In genomic region chr1:32205401-32206370, GRCh38 we compare ENCODE assay signal across 8 cellular contexts. TPM values are rescaled to one million over a fixed set of nuclear protein-coding genes. Genes with fewer than 3 reads are reported as not detected.
DNase-seq lines count a peak whose midpoint lies in the region; ATAC-seq and TF ChIP-seq lines count a peak whose summit lies in the region.

Gene IQCC (plus strand): TSS chr1:32205671. CDS start chr1:32205682, 11 bp downstream.

- no peak within 1 kb of the TSS for H3K27ac ChIP-seq in liver (ENCODE audit: low read depth in 1 of 2, low read length in 2 of 2)

- TF ChIP-seq CTCF in liver (IDR thresholded peaks at IDR 0.05; ENCODE audit: low read depth, low read length, missing input control), result no peak

- peak; percentile 60 for ATAC-seq in HG03565 (IDR thresholded peaks at IDR 0.05; ENCODE audit: unreplicated experiment)
- no peak for ATAC-seq in GM21381 (IDR thresholded peaks at IDR 0.05; ENCODE audit: unreplicated experiment)

- WGBS in liver, result 1% methylated on average over 77 of the region's 77 CpGs

- TF ChIP-seq RAD21 in liver (IDR thresholded peaks at IDR 0.05), result no peak

- peaks cover 3 to 26% (median 16%) of the 10 kb centered on the region in 4 donors for H3K4me1 ChIP-seq in liver (ENCODE audit: control insufficient read depth in 4 of 4, insufficient read depth in 4 of 4, low read length in 3 of 4)

- peak within 1 kb of the TSS; percentile 62 to 74 (median 64) for H3K4me3 ChIP-seq in liver (ENCODE audit: low read depth in 1 of 3, low read length in 3 of 3)

- H3K36me3 ChIP-seq in liver (ENCODE audit: control insufficient read depth in 4 of 4, insufficient read depth in 3 of 4, low read depth in 1 of 4, low read length in 3 of 4), result no peaks in the 10 kb centered on the region

- no peaks in the 10 kb centered on the region for H3K9me3 ChIP-seq in liver (ENCODE audit: control insufficient read depth in 4 of 4, low read length in 3 of 4)

- peak; percentile 83 for TF ChIP-seq POLR2A in GM15510 (IDR thresholded peaks at IDR 0.05; ENCODE audit: borderline replicate concordance, extremely low read depth, insufficient read length)

- H3K9ac ChIP-seq in liver (ENCODE audit: low read depth in 1 of 2, low read length in 2 of 2), result peak within 1 kb of the TSS; percentile 49 to 66

- H3K27me3 ChIP-seq in liver (ENCODE audit: control insufficient read depth in 4 of 4, insufficient read depth in 4 of 4, low read length in 3 of 4), result no peaks in the 10 kb centered on the region

- DNase-seq in NCI-H748 (lab: John Stamatoyannopoulos, UW; ENCODE audit: unreplicated experiment) (peak; percentile 96), dermis blood vessel endothelial cell (peak; percentile 90)
- DNase-seq in activated CD4-positive, alpha-beta T cell treated with anti-CD3 and anti-CD28 coated beads, Interleukin-2, amount 50 U/mL, for 48 hours, result peak; percentile 85 to 89
- DNase-seq in stimulated activated CD4-positive, alpha-beta T cell treated with anti-CD3 and anti-CD28 coated beads, Interleukin-2, amount 100 ng/mL, for 48 hours, result peak; percentile 79 to 83

TF ChIP-seq in liver, 16 proteins besides CTCF, POLR2A, EP300 and RAD21:
- TF ChIP-seq YY1 (IDR thresholded peaks at IDR 0.05) (peak; percentile 78), FOXA2 (IDR thresholded peaks at IDR 0.05) (no peak), FOXA1 (IDR thresholded peaks at IDR 0.05) (no peak), TAF1 (conservative IDR thresholded peaks at IDR 0.05) (no peak), REST (IDR thresholded peaks at IDR 0.05) (no peak), EGR1 (IDR thresholded peaks at IDR 0.05; ENCODE audit: low read depth in 2 of 2) (peak; percentile 93 to 98), GABPA (IDR thresholded peaks at IDR 0.05 in 1 of 2, conservative IDR thresholded peaks at IDR 0.05 in 1 of 2) (no peak), ATF3 (IDR thresholded peaks at IDR 0.05) (no peak), NR2F2 (IDR thresholded peaks at IDR 0.05) (no peak), RXRA (IDR thresholded peaks at IDR 0.05) (no peak), JUND (IDR thresholded peaks at IDR 0.05) (no peak)
- TF ChIP-seq, protein P1, sequence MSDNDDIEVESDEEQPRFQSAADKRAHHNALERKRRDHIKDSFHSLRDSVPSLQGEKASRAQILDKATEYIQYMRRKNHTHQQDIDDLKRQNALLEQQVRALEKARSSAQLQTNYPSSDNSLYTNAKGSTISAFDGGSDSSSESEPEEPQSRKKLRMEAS (IDR thresholded peaks at IDR 0.05), result no peak
- TF ChIP-seq, protein P2, sequence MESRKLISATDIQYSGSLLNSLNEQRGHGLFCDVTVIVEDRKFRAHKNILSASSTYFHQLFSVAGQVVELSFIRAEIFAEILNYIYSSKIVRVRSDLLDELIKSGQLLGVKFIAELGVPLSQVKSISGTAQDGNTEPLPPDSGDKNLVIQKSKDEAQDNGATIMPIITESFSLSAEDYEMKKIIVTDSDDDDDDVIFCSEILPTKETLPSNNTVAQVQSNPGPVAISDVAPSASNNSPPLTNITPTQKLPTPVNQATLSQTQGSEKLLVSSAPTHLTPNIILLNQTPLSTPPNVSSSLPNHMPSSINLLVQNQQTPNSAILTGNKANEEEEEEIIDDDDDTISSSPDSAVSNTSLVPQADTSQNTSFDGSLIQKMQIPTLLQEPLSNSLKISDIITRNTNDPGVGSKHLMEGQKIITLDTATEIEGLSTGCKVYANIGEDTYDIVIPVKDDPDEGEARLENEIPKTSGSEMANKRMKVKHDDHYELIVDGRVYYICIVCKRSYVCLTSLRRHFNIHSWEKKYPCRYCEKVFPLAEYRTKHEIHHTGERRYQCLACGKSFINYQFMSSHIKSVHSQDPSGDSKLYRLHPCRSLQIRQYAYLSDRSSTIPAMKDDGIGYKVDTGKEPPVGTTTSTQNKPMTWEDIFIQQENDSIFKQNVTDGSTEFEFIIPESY (IDR thresholded peaks at IDR 0.05), result no peak

RNA-seq across cellular contexts. Expression of gene IQCC, which starts in this region (rescaled TPM):
- total RNA-seq in dermis blood vessel endothelial cell, result 1.0 and 1.2 TPM in 2 replicates
- 1 to 10 TPM in 1 of 2 donors, under 1 TPM in 1; 0.42 to 2.3 TPM for total RNA-seq in liver
- polyA plus RNA-seq in liver, result under 1 TPM; 0.48 to 0.74 TPM
